8 cellular contexts compared by ENCODE assay signal in the genomic region with DNA sequence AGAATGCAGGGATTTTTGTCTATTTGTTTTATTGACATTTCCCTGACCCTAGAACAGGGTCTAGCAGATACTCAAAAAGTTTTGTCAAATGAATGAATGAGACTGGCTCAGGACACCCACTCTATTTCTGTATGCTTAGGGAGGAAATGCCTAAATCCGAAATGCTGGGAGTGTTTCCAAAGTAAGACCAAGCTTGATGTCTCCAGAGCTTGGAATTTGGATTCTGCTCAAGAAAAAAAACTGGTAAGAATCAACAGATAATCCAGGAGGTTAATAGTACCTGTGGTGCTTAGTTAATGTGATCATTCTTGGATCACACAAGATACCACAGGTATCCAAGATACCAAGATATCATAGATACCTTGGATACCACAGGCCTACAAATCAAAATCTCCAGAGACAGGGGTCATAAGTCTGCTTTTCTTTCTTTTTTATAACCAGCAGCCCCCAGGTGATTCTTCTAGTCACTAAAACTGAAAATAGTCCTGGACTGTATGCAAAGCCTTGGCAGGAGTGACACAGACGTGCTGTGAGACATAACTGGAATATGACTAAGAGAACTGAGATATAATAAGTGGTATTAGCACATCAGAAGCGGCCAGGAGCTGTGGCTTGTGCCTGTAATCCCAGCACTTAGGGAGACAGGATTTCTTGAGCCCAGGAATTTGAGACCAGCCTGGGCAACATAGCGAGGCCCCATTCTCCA. TPM values are rescaled to one million over a fixed set of nuclear protein-coding genes. Genes with fewer than 3 reads are reported as not detected.
DNase-seq lines count a peak whose midpoint lies in the region; ATAC-seq, FAIRE-seq and TF ChIP-seq lines count a peak whose summit lies in the region.

No MANE protein-coding gene starts in this region.

- peak; percentile 78 for FAIRE-seq in H54 (lab: Jason Lieb, UNC)

- no peaks in the 10 kb centered on the region for H3K36me3 Mint-ChIP-seq in activated naive CD8-positive, alpha-beta T cell treated with anti-CD3 and anti-CD28 coated beads for 36 hours
- H3K36me3 Mint-ChIP-seq in stimulated activated memory B cell treated with anti-CD40 and anti-IgM and Interleukin-4, amounts not matched to agents 10 μg/mL and 1 μg/mL and 100 μg/mL, for 72 hours = no peaks in the 10 kb centered on the region

- H3K27ac Mint-ChIP-seq in activated naive CD8-positive, alpha-beta T cell treated with anti-CD3 and anti-CD28 coated beads for 36 hours = peak overlapping the region; percentile 40
- no peak overlapping the region for H3K27ac Mint-ChIP-seq in stimulated activated memory B cell treated with anti-CD40 and anti-IgM and Interleukin-4, amounts not matched to agents 10 μg/mL and 1 μg/mL and 100 μg/mL, for 72 hours

- H3K4me3 Mint-ChIP-seq in activated naive CD8-positive, alpha-beta T cell treated with anti-CD3 and anti-CD28 coated beads for 36 hours = no peak overlapping the region
- no peak overlapping the region for H3K4me3 Mint-ChIP-seq in stimulated activated memory B cell treated with anti-CD40 and anti-IgM and Interleukin-4, amounts not matched to agents 10 μg/mL and 1 μg/mL and 100 μg/mL, for 72 hours

- H3K4me1 Mint-ChIP-seq in activated naive CD8-positive, alpha-beta T cell treated with anti-CD3 and anti-CD28 coated beads for 36 hours = peaks cover 2% of the 10 kb centered on the region
- H3K4me1 Mint-ChIP-seq in stimulated activated memory B cell treated with anti-CD40 and anti-IgM and Interleukin-4, amounts not matched to agents 10 μg/mL and 1 μg/mL and 100 μg/mL, for 72 hours = no peaks in the 10 kb centered on the region

- H3K9me3 Mint-ChIP-seq in activated naive CD8-positive, alpha-beta T cell treated with anti-CD3 and anti-CD28 coated beads for 36 hours = no peaks in the 10 kb centered on the region
- H3K9me3 Mint-ChIP-seq in stimulated activated memory B cell treated with anti-CD40 and anti-IgM and Interleukin-4, amounts not matched to agents 10 μg/mL and 1 μg/mL and 100 μg/mL, for 72 hours = no peaks in the 10 kb centered on the region

- ATAC-seq in HG02840 (IDR thresholded peaks at IDR 0.05; ENCODE audit: low FRiP score, unreplicated experiment) (no peak), GM21526 (IDR thresholded peaks at IDR 0.05; ENCODE audit: low FRiP score, unreplicated experiment) (no peak)
- no peak for ATAC-seq in stimulated activated memory B cell treated with anti-CD40 and anti-IgM and Interleukin-4, amounts not matched to agents 10 μg/mL and 1 μg/mL and 100 μg/mL, for 72 hours

- H3K27me3 Mint-ChIP-seq in activated naive CD8-positive, alpha-beta T cell treated with anti-CD3 and anti-CD28 coated beads for 36 hours = peaks cover 10% of the 10 kb centered on the region
- H3K27me3 Mint-ChIP-seq in stimulated activated memory B cell treated with anti-CD40 and anti-IgM and Interleukin-4, amounts not matched to agents 10 μg/mL and 1 μg/mL and 100 μg/mL, for 72 hours = no peaks in the 10 kb centered on the region

- TF ChIP-seq POLR2A in H54 (IDR thresholded peaks at IDR 0.05; ENCODE audit: low read depth, low read length) = no peak

- DNase-seq in EL (peak; percentile 74), H54 (ENCODE audit: insufficient read length, low spot score) (peak; percentile 53), kidney tubule cell (ENCODE audit: low spot score) (peak; percentile 42), NCI-H1930 (lab: John Stamatoyannopoulos, UW) (no peak)
- no peak for DNase-seq in activated naive CD8-positive, alpha-beta T cell treated with anti-CD3 and anti-CD28 coated beads for 36 hours

RNA-seq across cellular contexts. Expression of a gene that starts 39.9 kb away (rescaled TPM):
- total RNA-seq in activated naive CD8-positive, alpha-beta T cell treated with anti-CD3 and anti-CD28 coated beads for 36 hours = 10 to 100 TPM; 84.7 to 86.8 TPM

Comparison
In these comparisons a context has a peak if more than half of its experiments do, and no peak if none do; other contexts are left out.
1. DNase-seq: peak in EL (single experiment), H54 (single experiment) and kidney tubule cell (single experiment); none in activated naive CD8-positive, alpha-beta T cell treated with anti-CD3 and anti-CD28 coated beads for 36 hours (single experiment) and NCI-H1930 (0 of 2).